In genomic region chr4:27638163-27638915, GRCh38 we compare ENCODE assay signal across 20 cellular contexts.
"Had no signal": no experiment of that assay in that cellular context is flagged by ENCODE, and none has a peak within 500 bp of the region (broad histone marks: within the 10 kb centered on the region; RNA-seq: fewer than 3 reads in every experiment).

No MANE protein-coding gene starts in this region.

- H3K27me3 Mint-ChIP-seq: activated CD8-positive, alpha-beta T cell treated with anti-CD3 and anti-CD28 coated beads for 36 hours; activated naive CD4-positive, alpha-beta T cell treated with anti-CD3 and anti-CD28 coated beads, Interleukin-2, amount 50 U/mL, for 24 hours; central memory CD8-positive, alpha-beta T cell; naive thymus-derived CD8-positive, alpha-beta T cell; stimulated activated naive CD8-positive, alpha-beta T cell treated with anti-CD3 and anti-CD28 coated beads, Interleukin-15, amount 100 ng/mL, for 72 hours had no signal

- H3K9me3 ChIP-seq: adrenal gland, gastrocnemius medialis, heart right ventricle, mucosa of descending colon, right atrium auricular region, testis, upper lobe of left lung had no signal

- H3K27ac Mint-ChIP-seq: activated CD8-positive, alpha-beta T cell treated with anti-CD3 and anti-CD28 coated beads for 36 hours; activated naive CD4-positive, alpha-beta T cell treated with anti-CD3 and anti-CD28 coated beads, Interleukin-2, amount 50 U/mL, for 24 hours; naive thymus-derived CD8-positive, alpha-beta T cell; stimulated activated naive CD8-positive, alpha-beta T cell treated with anti-CD3 and anti-CD28 coated beads, Interleukin-15, amount 100 ng/mL, for 72 hours; T-helper 1 cell treated with Interleukin-12 subunit alpha and Interleukin-12 subunit beta and Interleukin-4 antibody, amounts not matched to agents 30 μg/mL and 1 μg/mL, for 36 hours had no signal

- H3K4me3 Mint-ChIP-seq: activated CD8-positive, alpha-beta T cell treated with anti-CD3 and anti-CD28 coated beads for 36 hours; activated naive CD4-positive, alpha-beta T cell treated with anti-CD3 and anti-CD28 coated beads, Interleukin-2, amount 50 U/mL, for 24 hours; activated T-cell treated with anti-CD3 and anti-CD28 coated beads, Interleukin-2, amount 50 U/mL, for 4 hours; central memory CD8-positive, alpha-beta T cell; naive thymus-derived CD8-positive, alpha-beta T cell; stimulated activated naive CD8-positive, alpha-beta T cell treated with anti-CD3 and anti-CD28 coated beads, Interleukin-15, amount 100 ng/mL, for 72 hours; T-helper 1 cell treated with Interleukin-12 subunit alpha and Interleukin-12 subunit beta and Interleukin-4 antibody, amounts not matched to agents 30 μg/mL and 1 μg/mL, for 36 hours had no signal

- H3K4me3 ChIP-seq: adrenal gland, coronary artery, gastrocnemius medialis, heart right ventricle, mucosa of descending colon, right atrium auricular region, skin epidermis, testis, upper lobe of left lung had no signal

- H3K27ac ChIP-seq: adrenal gland, coronary artery, gastrocnemius medialis, heart right ventricle, right atrium auricular region, skin epidermis, testis, upper lobe of left lung had no signal

- H3K36me3 Mint-ChIP-seq: activated naive CD4-positive, alpha-beta T cell treated with anti-CD3 and anti-CD28 coated beads, Interleukin-2, amount 50 U/mL, for 24 hours; naive thymus-derived CD8-positive, alpha-beta T cell had no signal

- DNase-seq: activated CD4-positive, alpha-beta T cell treated with anti-CD3 and anti-CD28 coated beads for 4 hours; activated CD8-positive, alpha-beta T cell treated with anti-CD3 and anti-CD28 coated beads for 36 hours; activated effector memory CD4-positive, alpha-beta T cell treated with anti-CD3 and anti-CD28 coated beads, Interleukin-2, amount 50 U/mL, for 16 hours; activated T-cell treated with anti-CD3 and anti-CD28 coated beads, Interleukin-2, amount 50 U/mL, for 4 hours; adrenal gland; gastrocnemius medialis; heart right ventricle; mucosa of descending colon; naive thymus-derived CD8-positive, alpha-beta T cell; stimulated activated naive CD8-positive, alpha-beta T cell treated with anti-CD3 and anti-CD28 coated beads, Interleukin-15, amount 100 ng/mL, for 72 hours; testis; upper lobe of left lung had no signal

- H3K9me3 Mint-ChIP-seq: T-helper 1 cell treated with Interleukin-12 subunit alpha and Interleukin-12 subunit beta and Interleukin-4 antibody, amounts not matched to agents 30 μg/mL and 1 μg/mL, for 36 hours had no signal

- H3K4me1 Mint-ChIP-seq: activated naive CD4-positive, alpha-beta T cell treated with anti-CD3 and anti-CD28 coated beads, Interleukin-2, amount 50 U/mL, for 24 hours; central memory CD8-positive, alpha-beta T cell; naive thymus-derived CD8-positive, alpha-beta T cell; stimulated activated naive CD8-positive, alpha-beta T cell treated with anti-CD3 and anti-CD28 coated beads, Interleukin-15, amount 100 ng/mL, for 72 hours had no signal

- H3K36me3 ChIP-seq: adrenal gland, gastrocnemius medialis, heart right ventricle, right atrium auricular region, upper lobe of left lung had no signal

- ATAC-seq: activated CD8-positive, alpha-beta T cell treated with anti-CD3 and anti-CD28 coated beads for 36 hours; activated T-cell treated with anti-CD3 and anti-CD28 coated beads, Interleukin-2, amount 50 U/mL, for 4 hours; gastrocnemius medialis; heart right ventricle; left lobe of liver; mucosa of descending colon; naive thymus-derived CD8-positive, alpha-beta T cell; stimulated activated naive CD8-positive, alpha-beta T cell treated with anti-CD3 and anti-CD28 coated beads, Interleukin-15, amount 100 ng/mL, for 72 hours had no signal

- H3K4me1 ChIP-seq: adrenal gland, gastrocnemius medialis, heart right ventricle, right atrium auricular region, testis, upper lobe of left lung had no signal

- H3K27me3 ChIP-seq: adrenal gland, gastrocnemius medialis, heart right ventricle, right atrium auricular region, testis, upper lobe of left lung had no signal

- FAIRE-seq: endothelial cell of umbilical vein had no signal
